Comparison of ENCODE assay signal across 20 cellular contexts in the genomic region with DNA sequence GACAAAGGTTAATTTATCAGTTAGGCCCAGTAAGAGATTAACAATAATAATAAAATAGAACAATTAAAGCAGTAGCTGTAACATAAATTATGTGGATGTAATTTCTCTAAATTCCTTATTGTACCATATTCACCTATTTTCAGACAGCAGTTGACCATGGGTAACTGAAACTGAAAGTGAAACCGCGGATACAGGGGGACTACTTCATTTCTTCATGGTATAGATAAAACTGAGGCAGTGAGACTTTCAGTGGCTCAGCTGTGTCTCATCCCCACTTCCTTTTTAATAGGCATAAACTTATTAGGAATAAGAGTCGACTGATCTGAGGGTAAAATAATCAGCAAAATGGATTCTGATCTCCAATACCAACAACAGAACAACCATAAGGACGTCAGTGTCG.
A peak's percentile ranks its signal among the peaks of the same experiment; 100 is the strongest.
DNase-seq lines count a peak whose midpoint lies in the region; ATAC-seq, FAIRE-seq and TF ChIP-seq lines count a peak whose summit lies in the region.
"Had no signal": no experiment of that assay in that cellular context is flagged by ENCODE, and none has a peak within 500 bp of the region (broad histone marks: within the 10 kb centered on the region; RNA-seq: fewer than 3 reads in every experiment).

No MANE protein-coding gene starts in this region.

- DNase-seq in HepG2 (ENCODE audit: low spot score): no peak
- DNase-seq in right lobe of liver: no peak
- peak; percentile 64 for DNase-seq in OCI-M1 (lab: John Stamatoyannopoulos, UW)
- no peak for DNase-seq in iPS-NIHi11 (ENCODE audit: low spot score)
- DNase-seq in GM03348 (ENCODE audit: low spot score): no peak
- DNase-seq in SW480 (ENCODE audit: low spot score): no peak
- DNase-seq: Caco-2; CD8-positive, alpha-beta T cell; DMS79 treated with DMSO at 0.1 percent for 48 hours; NCI-H187 treated with DMSO at 0.1 percent for 48 hours; NCI-H2107; NCI-H524; Peyer's patch; SK-N-SH; SW 1271; T-helper 17 cell had no signal

- H3K27me3 ChIP-seq in HepG2 (ENCODE audit: control insufficient read depth in 1 of 2, insufficient read depth in 2 of 2, low read length in 2 of 2) (no peaks in the 10 kb centered on the region; a peak in 1 of 5 replicates), right lobe of liver (no peaks in the 10 kb centered on the region), duodenal mucosa (ENCODE audit: control insufficient read depth in 1 of 2, insufficient read depth in 2 of 2, low read length in 2 of 2) (no peaks in the 10 kb centered on the region)
- H3K27me3 ChIP-seq: Peyer's patch had no signal

- H3K36me3 ChIP-seq in HepG2 (replicated peaks in 1 of 2; ENCODE audit: control insufficient read depth in 1 of 2, insufficient read depth in 2 of 2, low read length in 2 of 2) (no peaks in the 10 kb centered on the region), right lobe of liver (no peaks in the 10 kb centered on the region), duodenal mucosa (ENCODE audit: control insufficient read depth in 1 of 2, insufficient read depth in 2 of 2, low read length in 2 of 2) (no peaks in the 10 kb centered on the region)
- H3K36me3 ChIP-seq: Peyer's patch had no signal

- H4K20me1 ChIP-seq in HepG2 (ENCODE audit: insufficient read depth, low read length): no peaks in the 10 kb centered on the region

- no peak for TF ChIP-seq RAD21 in HepG2 (CRISPR knock-in tag; IDR thresholded peaks at IDR 0.05)

- no TSS peak for BruUV-seq in HepG2 (replicated peaks; lab: Mats Ljungman, UMichigan)

- H3K4me2 ChIP-seq in HepG2 (ENCODE audit: low read depth, low read length): peak overlapping the region; percentile 25
- H3K4me2 ChIP-seq: SK-N-SH had no signal

- no peaks in the 10 kb centered on the region for H3K79me2 ChIP-seq in HepG2 (ENCODE audit: insufficient read depth, low read length)

- H3K27ac ChIP-seq in HepG2 (ENCODE audit: extremely low read length, insufficient read depth, low read length) (no peak overlapping the region), right lobe of liver (no peak overlapping the region), duodenal mucosa (ENCODE audit: low read depth, low read length) (no peak overlapping the region)
- H3K27ac ChIP-seq: C4-2B, Peyer's patch had no signal

- POLR2A ChIA-PET in HepG2 (lab: Yijun Ruan, JAX): no interaction called here

- H3K4me1 ChIP-seq in HepG2 (ENCODE audit: insufficient read depth, low read length): no peaks in the 10 kb centered on the region; the same call in 1 of the 2 replicates
- H3K4me1 ChIP-seq in right lobe of liver: no peaks in the 10 kb centered on the region
- H3K4me1 ChIP-seq in duodenal mucosa (ENCODE audit: control insufficient read depth in 1 of 2, insufficient read depth in 2 of 2, low read length in 2 of 2): peaks cover 9 to 13% of the 10 kb centered on the region in 2 donors
- H3K4me1 ChIP-seq: Caco-2, Peyer's patch had no signal

- TF ChIP-seq POLR2A in HepG2 (IDR thresholded peaks at IDR 0.05; ENCODE audit: insufficient read depth in 1 of 2, low read depth in 2 of 2, low read length in 2 of 2) (no peak), right lobe of liver (IDR thresholded peaks at IDR 0.05) (no peak)

- H3K9me3 ChIP-seq in HepG2 (ENCODE audit: low read length): no peaks in the 10 kb centered on the region
- H3K9me3 ChIP-seq in right lobe of liver: no peaks in the 10 kb centered on the region
- no peaks in the 10 kb centered on the region for H3K9me3 ChIP-seq in duodenal mucosa (ENCODE audit: control insufficient read depth in 1 of 2, low read length in 2 of 2)
- H3K9me3 ChIP-seq: Caco-2, Peyer's patch, SK-N-SH had no signal

- intact Hi-C loops in HepG2 (cut with micrococcal nuclease; ENCODE audit: unreplicated experiment): no loop called here
- intact Hi-C loops in right lobe of liver (cut with DNase I): loop anchor here in 1 of 2 donors (10.0 kb wide), 1 partner anchor 107 kb away; no protein-coding TSS in a partner anchor

- no peak overlapping the region for H3K9ac ChIP-seq in HepG2 (ENCODE audit: insufficient read depth, low read depth, low read length)
- H3K9ac ChIP-seq in duodenal mucosa (ENCODE audit: low read depth in 1 of 2, low read length in 2 of 2): no peak overlapping the region
- H3K9ac ChIP-seq: SK-N-SH had no signal

- CTCF ChIA-PET in HepG2 (lab: Yijun Ruan, JAX; ENCODE audit: low intra/inter-chr PET ratio, low total read pairs): no interaction called here

- TF ChIP-seq EP300 in HepG2 (IDR thresholded peaks at IDR 0.05; ENCODE audit: low read depth in 2 of 2, low read length in 2 of 2): no peak
- no peak for TF ChIP-seq EP300 in HepG2 (CRISPR knock-in tag; IDR thresholded peaks at IDR 0.05; ENCODE audit: borderline replicate concordance)

- WGBS in HepG2 (ENCODE audit: low lambda C conversion rate): 59% methylated on average over 5 of the region's 5 CpGs
- WGBS in right lobe of liver (ENCODE audit: insufficient coverage, low coverage, low lambda C conversion rate, missing lambda C conversion rate): 93% methylated on average over 5 of the region's 5 CpGs

- FAIRE-seq in HepG2 (lab: Jason Lieb, UNC): no peak
- FAIRE-seq: GM18507 had no signal

- H2AFZ ChIP-seq in HepG2 (ENCODE audit: low read length): no peak overlapping the region

- in situ Hi-C loops in HepG2 (cut with HindIII; ENCODE audit: extremely low pct_ligation_motif_present, low pct_unique_long_range_greater_than_20kb): loop anchor here (5.0 kb wide), 1 partner anchor 105 kb away; no protein-coding TSS in a partner anchor

- H3K4me3 ChIP-seq in HepG2 (replicated peaks in 1 of 3; ENCODE audit: insufficient read depth in 1 of 3, low read depth in 2 of 3, low read length in 3 of 3): no peak overlapping the region
- no peak overlapping the region for H3K4me3 ChIP-seq in right lobe of liver
- H3K4me3 ChIP-seq in duodenal mucosa (ENCODE audit: low read depth in 1 of 2, low read length in 2 of 2): peak overlapping the region; percentile 53 to 54
- H3K4me3 ChIP-seq: GM23338, Peyer's patch had no signal

- TF ChIP-seq CTCF in HepG2 (CRISPR knock-in tag; IDR thresholded peaks at IDR 0.05) (no peak), right lobe of liver (IDR thresholded peaks at IDR 0.05) (no peak)

- no peak for ATAC-seq in HepG2
- no peak for ATAC-seq in right lobe of liver
- ATAC-seq: CD8-positive, alpha-beta T cell; T-helper 17 cell had no signal

TF ChIP-seq in HepG2, 621 proteins besides CTCF, POLR2A, EP300 and RAD21 (continues in another document):
- TF ChIP-seq DNMT1 (CRISPR knock-in tag; IDR thresholded peaks at IDR 0.05): no peak
- TF ChIP-seq HMG20A (CRISPR knock-in tag; IDR thresholded peaks at IDR 0.05; ENCODE audit: borderline replicate concordance): no peak
- no peak for TF ChIP-seq KAT7 (CRISPR knock-in tag; IDR thresholded peaks at IDR 0.05; ENCODE audit: borderline replicate concordance)
- TF ChIP-seq ASH2L (IDR thresholded peaks at IDR 0.05; ENCODE audit: insufficient read length, low read depth, low read length): no peak
- no peak for TF ChIP-seq JUND (CRISPR knock-in tag; IDR thresholded peaks at IDR 0.05)
- TF ChIP-seq, protein P1, sequence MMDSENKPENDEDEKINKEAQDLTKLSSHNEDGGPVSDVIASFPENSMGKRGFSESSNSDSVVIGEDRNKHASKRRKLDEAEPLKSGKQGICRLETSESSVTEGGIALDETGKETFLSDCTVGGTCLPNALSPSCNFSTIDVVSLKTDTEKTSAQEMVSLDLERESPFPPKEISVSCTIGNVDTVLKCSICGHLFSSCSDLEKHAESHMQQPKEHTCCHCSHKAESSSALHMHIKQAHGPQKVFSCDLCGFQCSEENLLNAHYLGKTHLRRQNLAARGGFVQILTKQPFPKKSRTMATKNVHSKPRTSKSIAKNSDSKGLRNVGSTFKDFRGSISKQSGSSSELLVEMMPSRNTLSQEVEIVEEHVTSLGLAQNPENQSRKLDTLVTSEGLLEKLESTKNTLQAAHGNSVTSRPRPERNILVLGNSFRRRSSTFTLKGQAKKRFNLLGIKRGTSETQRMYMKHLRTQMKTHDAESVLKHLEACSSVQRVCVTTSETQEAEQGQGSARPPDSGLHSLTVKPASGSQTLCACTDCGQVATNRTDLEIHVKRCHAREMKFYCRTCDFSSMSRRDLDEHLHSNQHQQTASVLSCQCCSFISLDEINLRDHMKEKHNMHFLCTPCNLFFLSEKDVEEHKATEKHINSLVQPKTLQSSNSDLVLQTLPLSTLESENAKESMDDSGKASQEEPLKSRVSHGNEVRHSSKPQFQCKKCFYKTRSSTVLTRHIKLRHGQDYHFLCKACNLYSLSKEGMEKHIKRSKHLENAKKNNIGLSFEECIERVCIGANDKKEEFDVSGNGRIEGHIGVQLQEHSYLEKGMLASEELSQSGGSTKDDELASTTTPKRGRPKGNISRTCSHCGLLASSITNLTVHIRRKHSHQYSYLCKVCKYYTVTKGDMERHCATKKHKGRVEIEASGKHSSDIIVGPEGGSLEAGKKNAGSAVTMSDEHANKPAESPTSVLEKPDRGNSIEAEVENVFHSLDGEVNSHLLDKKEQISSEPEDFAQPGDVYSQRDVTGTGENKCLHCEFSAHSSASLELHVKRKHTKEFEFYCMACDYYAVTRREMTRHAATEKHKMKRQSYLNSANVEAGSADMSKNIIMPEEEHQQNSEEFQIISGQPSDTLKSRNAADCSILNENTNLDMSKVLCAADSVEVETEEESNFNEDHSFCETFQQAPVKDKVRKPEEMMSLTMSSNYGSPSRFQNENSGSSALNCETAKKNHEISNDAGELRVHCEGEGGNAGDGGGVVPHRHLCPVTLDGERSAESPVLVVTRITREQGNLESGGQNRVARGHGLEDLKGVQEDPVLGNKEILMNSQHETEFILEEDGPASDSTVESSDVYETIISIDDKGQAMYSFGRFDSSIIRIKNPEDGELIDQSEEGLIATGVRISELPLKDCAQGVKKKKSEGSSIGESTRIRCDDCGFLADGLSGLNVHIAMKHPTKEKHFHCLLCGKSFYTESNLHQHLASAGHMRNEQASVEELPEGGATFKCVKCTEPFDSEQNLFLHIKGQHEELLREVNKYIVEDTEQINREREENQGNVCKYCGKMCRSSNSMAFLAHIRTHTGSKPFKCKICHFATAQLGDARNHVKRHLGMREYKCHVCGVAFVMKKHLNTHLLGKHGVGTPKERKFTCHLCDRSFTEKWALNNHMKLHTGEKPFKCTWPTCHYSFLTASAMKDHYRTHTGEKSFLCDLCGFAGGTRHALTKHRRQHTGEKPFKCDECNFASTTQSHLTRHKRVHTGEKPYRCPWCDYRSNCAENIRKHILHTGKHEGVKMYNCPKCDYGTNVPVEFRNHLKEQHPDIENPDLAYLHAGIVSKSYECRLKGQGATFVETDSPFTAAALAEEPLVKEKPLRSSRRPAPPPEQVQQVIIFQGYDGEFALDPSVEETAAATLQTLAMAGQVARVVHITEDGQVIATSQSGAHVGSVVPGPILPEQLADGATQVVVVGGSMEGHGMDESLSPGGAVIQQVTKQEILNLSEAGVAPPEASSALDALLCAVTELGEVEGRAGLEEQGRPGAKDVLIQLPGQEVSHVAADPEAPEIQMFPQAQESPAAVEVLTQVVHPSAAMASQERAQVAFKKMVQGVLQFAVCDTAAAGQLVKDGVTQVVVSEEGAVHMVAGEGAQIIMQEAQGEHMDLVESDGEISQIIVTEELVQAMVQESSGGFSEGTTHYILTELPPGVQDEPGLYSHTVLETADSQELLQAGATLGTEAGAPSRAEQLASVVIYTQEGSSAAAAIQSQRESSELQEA (CRISPR knock-in tag; IDR thresholded peaks at IDR 0.05; ENCODE audit: not compliant biosample characterization): no peak

Comparison
In these comparisons a context has a peak if more than half of its experiments do, and no peak if none do; other contexts are left out.
1. H3K4me3 ChIP-seq: peak in duodenal mucosa (2 of 2); none in HepG2 (0 of 3) and right lobe of liver (0 of 3).